8 cellular contexts compared by ENCODE assay signal in the genomic region with DNA sequence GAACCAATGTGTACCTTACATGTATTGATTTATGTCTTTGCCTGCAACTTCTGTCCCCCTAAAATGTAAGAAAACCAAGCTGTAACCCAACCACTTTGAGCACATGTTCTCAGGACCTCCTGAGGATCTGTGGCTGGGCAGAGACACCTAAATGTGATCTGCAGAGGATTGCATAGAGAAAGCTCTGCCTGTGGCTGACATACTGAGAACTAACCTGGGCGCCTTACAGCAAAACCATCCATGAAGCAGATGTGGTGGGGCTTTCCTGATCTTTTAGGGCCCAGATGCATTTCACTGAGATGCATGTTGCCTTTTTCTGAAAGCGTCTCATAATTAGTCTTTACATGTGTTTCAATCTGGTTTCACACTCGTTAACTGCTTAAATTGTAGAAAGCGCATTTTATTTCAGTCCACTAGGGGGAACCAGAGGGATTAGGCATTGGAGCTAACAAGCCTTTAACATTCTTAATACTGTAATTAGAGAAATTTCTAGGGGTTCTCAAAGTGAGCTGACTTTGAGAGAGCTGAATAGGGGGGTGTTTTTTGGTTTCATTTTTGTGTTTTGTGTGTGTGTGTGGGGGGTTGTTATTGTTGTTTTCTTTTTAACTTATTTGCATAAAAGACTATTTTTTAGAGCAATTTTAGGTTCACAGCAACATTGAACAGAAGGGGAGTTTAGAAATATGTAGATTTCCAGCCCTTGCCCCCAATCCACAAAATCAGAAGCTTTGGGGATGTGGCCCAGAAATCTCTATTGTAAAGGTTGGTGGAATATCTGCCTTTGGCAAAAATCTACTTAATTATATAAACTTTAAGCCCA. TPM values are rescaled to one million over a fixed set of nuclear protein-coding genes. Genes with fewer than 3 reads are reported as not detected.
A peak's percentile ranks its signal among the peaks of the same experiment; 100 is the strongest.
DNase-seq lines count a peak whose midpoint lies in the region; ATAC-seq and TF ChIP-seq lines count a peak whose summit lies in the region.

No MANE protein-coding gene starts in this region.

- 23 to 24% methylated on average over 4 of the region's 4 CpGs for WGBS in GM23248 (ENCODE audit: low coverage in 1 of 2, low lambda C conversion rate in 2 of 2, missing lambda C conversion rate in 2 of 2), 2 experiments

- ATAC-seq in activated T-cell treated with anti-CD3 and anti-CD28 coated beads, Interleukin-2, amount 50 U/mL, for 4 hours = peak; percentile 66 to 74
- peak; percentile 80 for ATAC-seq in Panc1

- H3K9me2 ChIP-seq in GM23248 (ENCODE audit: insufficient read depth) = no peaks in the 10 kb centered on the region

- H3K9me3 ChIP-seq in GM23248 (ENCODE audit: low read depth) (no peaks in the 10 kb centered on the region), Panc1 (ENCODE audit: control insufficient read depth, insufficient read depth, low read depth, low read length) (no peaks in the 10 kb centered on the region), vagina (no peaks in the 10 kb centered on the region)

- H3K27ac ChIP-seq in GM23248 = peak overlapping the region; percentile 73
- H3K27ac ChIP-seq in Panc1 (ENCODE audit: low read length) = no peak overlapping the region; the same call in 1 of the 2 replicates
- H3K27ac ChIP-seq in vagina = no peak overlapping the region

- H3F3A ChIP-seq in GM23248 (ENCODE audit: insufficient read depth) = no peaks in the 10 kb centered on the region

- H3K79me2 ChIP-seq in GM23248 (ENCODE audit: insufficient read depth) = no peaks in the 10 kb centered on the region

- H3K4me3 ChIP-seq in GM23248 (no peak overlapping the region), Panc1 (ENCODE audit: low read depth in 2 of 2, low read length in 2 of 2) (0 out of 4 replicates have a peak overlapping the region, but pooled peaks of 1 of the 2 experiments have one; percentile 17), vagina (no peak overlapping the region)

- no TSS peak for BruUV-seq in Panc1 (replicated peaks; lab: Mats Ljungman, UMichigan)

- peak overlapping the region; percentile 67 for H3K9ac ChIP-seq in GM23248

- H3K4me2 ChIP-seq in GM23248 (ENCODE audit: unreplicated experiment) = peak overlapping the region; percentile 24

- no peaks in the 10 kb centered on the region for H4K20me1 ChIP-seq in GM23248 (ENCODE audit: insufficient read depth)

- TF ChIP-seq POLR2A in vagina (IDR thresholded peaks at IDR 0.05) = no peak

- in situ Hi-C loops in GM23248 (cut with MboI) (no loop called here), Panc1 (cut with HindIII; ENCODE audit: low pct_unique_long_range_greater_than_20kb, low sequenced_read_pairs) (no loop called here)

- POLR2A ChIA-PET in Panc1 (lab: Charles Lee) = interaction anchor here (0.7 kb wide), 1 partner anchor 12 kb away, joined by 3 read pairs; no protein-coding TSS in a partner anchor

- TF ChIP-seq CTCF in Panc1 (IDR thresholded peaks at IDR 0.05) (peak; percentile 95), vagina (IDR thresholded peaks at IDR 0.05) (peak; percentile 39 to 83 (median 66))

- intact Hi-C loops in Panc1 (cut with micrococcal nuclease; ENCODE audit: unreplicated experiment) (no loop called here), vagina (cut with DNase I) (no loop called here)

- CTCF ChIA-PET in Panc1 (lab: Charles Lee) = interaction anchor here (0.5 to 0.8 kb wide), 7 partner anchors 9 to 1909 kb away, joined by 3 to 9 read pairs (median 7); no protein-coding TSS in a partner anchor

- no peaks in the 10 kb centered on the region for H3K27me3 Mint-ChIP-seq in activated T-cell treated with anti-CD3 and anti-CD28 coated beads, Interleukin-2, amount 50 U/mL, for 4 hours (ENCODE audit: low read depth)

- H3K4me1 Mint-ChIP-seq in activated T-cell treated with anti-CD3 and anti-CD28 coated beads, Interleukin-2, amount 50 U/mL, for 4 hours (ENCODE audit: low read depth) = no peaks in the 10 kb centered on the region

- H3K4me1 ChIP-seq in GM23248 (ENCODE audit: insufficient read depth) = peaks cover 13% of the 10 kb centered on the region
- H3K4me1 ChIP-seq in Panc1 (ENCODE audit: control insufficient read depth, insufficient read depth, low read length) = peaks cover 16% of the 10 kb centered on the region
- H3K4me1 ChIP-seq in vagina = peaks cover 5% of the 10 kb centered on the region

- H3K27me3 ChIP-seq in GM23248 (replicated peaks; ENCODE audit: insufficient read depth) = no peaks in the 10 kb centered on the region
- H3K27me3 ChIP-seq in Panc1 (ENCODE audit: control insufficient read depth, insufficient read depth, low read length) = no peaks in the 10 kb centered on the region
- no peaks in the 10 kb centered on the region for H3K27me3 ChIP-seq in vagina

- H3K4me3 Mint-ChIP-seq in activated T-cell treated with anti-CD3 and anti-CD28 coated beads, Interleukin-2, amount 50 U/mL, for 4 hours = no peak overlapping the region

- no peak overlapping the region for H2AFZ ChIP-seq in GM23248

- DNase-seq in activated T-cell treated with anti-CD3 and anti-CD28 coated beads, Interleukin-2, amount 50 U/mL, for 4 hours = no peak
- no peak for DNase-seq in activated T-cell treated with anti-CD3 and anti-CD28 coated beads, Interleukin-2, amount 50 U/mL, for 1 hour
- DNase-seq in GM23248 = peak; percentile 69
- peak; percentile 78 for DNase-seq in KG1 (lab: John Stamatoyannopoulos, UW)
- DNase-seq in Panc1 (ENCODE audit: low read depth, low spot score) = peak; percentile 56
- DNase-seq in dedifferentiated amniotic fluid mesenchymal stem cell (ENCODE audit: extremely low spot score) = peak; percentile 84
- DNase-seq in medulla oblongata (ENCODE audit: extremely low spot score) = peak; percentile 86
- DNase-seq in vagina (ENCODE audit: extremely low spot score in 2 of 2) = no peak

- no peaks in the 10 kb centered on the region for H3K9me3 Mint-ChIP-seq in activated T-cell treated with anti-CD3 and anti-CD28 coated beads, Interleukin-2, amount 50 U/mL, for 4 hours

- no peaks in the 10 kb centered on the region for H3K36me3 ChIP-seq in GM23248 (ENCODE audit: low read depth)
- no peaks in the 10 kb centered on the region for H3K36me3 ChIP-seq in Panc1 (ENCODE audit: control insufficient read depth, insufficient read depth, low read length)
- no peaks in the 10 kb centered on the region for H3K36me3 ChIP-seq in vagina

- H3K36me3 Mint-ChIP-seq in activated T-cell treated with anti-CD3 and anti-CD28 coated beads, Interleukin-2, amount 50 U/mL, for 4 hours (ENCODE audit: insufficient read depth) = no peaks in the 10 kb centered on the region

RNA-seq across cellular contexts. Expression of gene FAM184A, which starts 50.9 kb away (rescaled TPM):
- total RNA-seq in activated T-cell treated with anti-CD3 and anti-CD28 coated beads, Interleukin-2, amount 50 U/mL, for 4 hours = 10 to 100 TPM in 2 of 3 donors, 1 to 10 TPM in 1; 8.6 to 10.9 (median 10.4) TPM
- total RNA-seq in GM23248 (2014; rRNA removed; shearing (Covaris generic)) = not detected in 2 replicates
- 0.25 TPM in 1 of 2 replicates, not detected in the other for polyA plus RNA-seq in GM23248 (2016; fragmentation: Nextera tagmentation; extraction: Ambion mirVana)
- total RNA-seq in Panc1 (2021; ENCODE audit: unreplicated experiment) (8.7 TPM), vagina (3.4 TPM)
- polyA plus RNA-seq in Panc1 (2012; ENCODE audit: insufficient read length) = 3.9 TPM

Comparison
In these comparisons a context has a peak if more than half of its experiments do, and no peak if none do; other contexts are left out.
1. DNase-seq: peak in GM23248 (single experiment), KG1 (single experiment), Panc1 (single experiment), dedifferentiated amniotic fluid mesenchymal stem cell (single experiment) and medulla oblongata (single experiment); none in activated T-cell treated with anti-CD3 and anti-CD28 coated beads, Interleukin-2, amount 50 U/mL, for 4 hours (single experiment), activated T-cell treated with anti-CD3 and anti-CD28 coated beads, Interleukin-2, amount 50 U/mL, for 1 hour (single experiment) and vagina (0 of 2).